2 cellular contexts compared by ENCODE assay signal in the genomic region with DNA sequence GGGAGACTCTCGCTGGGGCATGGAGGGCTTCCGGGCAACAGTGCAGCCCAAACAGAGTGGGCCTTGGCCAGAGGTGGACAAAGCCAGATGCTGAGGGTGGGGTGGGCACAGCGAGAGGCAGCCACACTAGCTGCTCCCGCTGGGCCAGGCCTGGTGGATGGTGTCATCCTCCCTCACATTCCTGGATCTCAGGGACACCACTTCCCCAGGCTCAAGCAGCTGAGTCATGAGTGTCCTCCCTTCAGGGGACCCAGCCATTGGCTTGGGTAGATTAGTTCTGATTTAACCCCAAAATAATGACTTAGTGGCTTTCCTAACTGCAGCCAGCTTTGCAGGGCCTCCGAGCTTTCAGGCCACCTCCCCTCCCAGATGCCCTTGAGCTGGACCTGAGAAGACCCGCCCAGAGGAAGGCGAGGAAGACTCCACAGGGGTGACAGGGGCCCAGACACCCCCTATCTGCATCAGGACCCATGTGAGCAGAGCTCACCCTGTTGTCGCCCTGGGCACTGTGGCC.
TF ChIP-seq lines count a peak whose summit lies in the region.

No MANE protein-coding gene starts in this region.

TF ChIP-seq in A549, 52 proteins besides CTCF, POLR2A, EP300 and RAD21 (continued from another document):
- TF ChIP-seq, protein P1, sequence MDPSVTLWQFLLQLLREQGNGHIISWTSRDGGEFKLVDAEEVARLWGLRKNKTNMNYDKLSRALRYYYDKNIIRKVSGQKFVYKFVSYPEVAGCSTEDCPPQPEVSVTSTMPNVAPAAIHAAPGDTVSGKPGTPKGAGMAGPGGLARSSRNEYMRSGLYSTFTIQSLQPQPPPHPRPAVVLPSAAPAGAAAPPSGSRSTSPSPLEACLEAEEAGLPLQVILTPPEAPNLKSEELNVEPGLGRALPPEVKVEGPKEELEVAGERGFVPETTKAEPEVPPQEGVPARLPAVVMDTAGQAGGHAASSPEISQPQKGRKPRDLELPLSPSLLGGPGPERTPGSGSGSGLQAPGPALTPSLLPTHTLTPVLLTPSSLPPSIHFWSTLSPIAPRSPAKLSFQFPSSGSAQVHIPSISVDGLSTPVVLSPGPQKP (IDR thresholded peaks at IDR 0.05; ENCODE audit: low read depth, low read length): no peak
- TF ChIP-seq HOXB5 (CRISPR knock-in tag; IDR thresholded peaks at IDR 0.05) (no peak), ZC3H11A (IDR thresholded peaks at IDR 0.05) (no peak), BHLHE40 (IDR thresholded peaks at IDR 0.05; ENCODE audit: low read depth, low read length) (no peak), ESRRA (IDR thresholded peaks at IDR 0.05; ENCODE audit: borderline replicate concordance, low read length) (no peak), ZNF302 (CRISPR knock-in tag; IDR thresholded peaks at IDR 0.05) (no peak)
- TF ChIP-seq, protein P2, sequence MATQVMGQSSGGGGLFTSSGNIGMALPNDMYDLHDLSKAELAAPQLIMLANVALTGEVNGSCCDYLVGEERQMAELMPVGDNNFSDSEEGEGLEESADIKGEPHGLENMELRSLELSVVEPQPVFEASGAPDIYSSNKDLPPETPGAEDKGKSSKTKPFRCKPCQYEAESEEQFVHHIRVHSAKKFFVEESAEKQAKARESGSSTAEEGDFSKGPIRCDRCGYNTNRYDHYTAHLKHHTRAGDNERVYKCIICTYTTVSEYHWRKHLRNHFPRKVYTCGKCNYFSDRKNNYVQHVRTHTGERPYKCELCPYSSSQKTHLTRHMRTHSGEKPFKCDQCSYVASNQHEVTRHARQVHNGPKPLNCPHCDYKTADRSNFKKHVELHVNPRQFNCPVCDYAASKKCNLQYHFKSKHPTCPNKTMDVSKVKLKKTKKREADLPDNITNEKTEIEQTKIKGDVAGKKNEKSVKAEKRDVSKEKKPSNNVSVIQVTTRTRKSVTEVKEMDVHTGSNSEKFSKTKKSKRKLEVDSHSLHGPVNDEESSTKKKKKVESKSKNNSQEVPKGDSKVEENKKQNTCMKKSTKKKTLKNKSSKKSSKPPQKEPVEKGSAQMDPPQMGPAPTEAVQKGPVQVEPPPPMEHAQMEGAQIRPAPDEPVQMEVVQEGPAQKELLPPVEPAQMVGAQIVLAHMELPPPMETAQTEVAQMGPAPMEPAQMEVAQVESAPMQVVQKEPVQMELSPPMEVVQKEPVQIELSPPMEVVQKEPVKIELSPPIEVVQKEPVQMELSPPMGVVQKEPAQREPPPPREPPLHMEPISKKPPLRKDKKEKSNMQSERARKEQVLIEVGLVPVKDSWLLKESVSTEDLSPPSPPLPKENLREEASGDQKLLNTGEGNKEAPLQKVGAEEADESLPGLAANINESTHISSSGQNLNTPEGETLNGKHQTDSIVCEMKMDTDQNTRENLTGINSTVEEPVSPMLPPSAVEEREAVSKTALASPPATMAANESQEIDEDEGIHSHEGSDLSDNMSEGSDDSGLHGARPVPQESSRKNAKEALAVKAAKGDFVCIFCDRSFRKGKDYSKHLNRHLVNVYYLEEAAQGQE (IDR thresholded peaks at IDR 0.05): no peak
- TF ChIP-seq, protein P3, sequence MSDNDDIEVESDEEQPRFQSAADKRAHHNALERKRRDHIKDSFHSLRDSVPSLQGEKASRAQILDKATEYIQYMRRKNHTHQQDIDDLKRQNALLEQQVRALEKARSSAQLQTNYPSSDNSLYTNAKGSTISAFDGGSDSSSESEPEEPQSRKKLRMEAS (IDR thresholded peaks at IDR 0.05): no peak

TF ChIP-seq in HCT116, 20 proteins besides CTCF, POLR2A, EP300 and RAD21 (continued from another document):
- TF ChIP-seq, protein P4, sequence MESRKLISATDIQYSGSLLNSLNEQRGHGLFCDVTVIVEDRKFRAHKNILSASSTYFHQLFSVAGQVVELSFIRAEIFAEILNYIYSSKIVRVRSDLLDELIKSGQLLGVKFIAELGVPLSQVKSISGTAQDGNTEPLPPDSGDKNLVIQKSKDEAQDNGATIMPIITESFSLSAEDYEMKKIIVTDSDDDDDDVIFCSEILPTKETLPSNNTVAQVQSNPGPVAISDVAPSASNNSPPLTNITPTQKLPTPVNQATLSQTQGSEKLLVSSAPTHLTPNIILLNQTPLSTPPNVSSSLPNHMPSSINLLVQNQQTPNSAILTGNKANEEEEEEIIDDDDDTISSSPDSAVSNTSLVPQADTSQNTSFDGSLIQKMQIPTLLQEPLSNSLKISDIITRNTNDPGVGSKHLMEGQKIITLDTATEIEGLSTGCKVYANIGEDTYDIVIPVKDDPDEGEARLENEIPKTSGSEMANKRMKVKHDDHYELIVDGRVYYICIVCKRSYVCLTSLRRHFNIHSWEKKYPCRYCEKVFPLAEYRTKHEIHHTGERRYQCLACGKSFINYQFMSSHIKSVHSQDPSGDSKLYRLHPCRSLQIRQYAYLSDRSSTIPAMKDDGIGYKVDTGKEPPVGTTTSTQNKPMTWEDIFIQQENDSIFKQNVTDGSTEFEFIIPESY (IDR thresholded peaks at IDR 0.05; ENCODE audit: extremely low read depth, insufficient replicate concordance, low read length): no peak
- TF ChIP-seq CEBPB (IDR thresholded peaks at IDR 0.05; ENCODE audit: low read depth): no peak
- TF ChIP-seq ELF1 (IDR thresholded peaks at IDR 0.05; ENCODE audit: borderline replicate concordance, low read depth): no peak
- TF ChIP-seq SIN3A (IDR thresholded peaks at IDR 0.05; ENCODE audit: low read depth): no peak
- no peak for TF ChIP-seq ZNF274 (IDR thresholded peaks at IDR 0.05; ENCODE audit: low read depth, low read length)
- TF ChIP-seq YY1 (IDR thresholded peaks at IDR 0.05; ENCODE audit: extremely low read depth, insufficient replicate concordance, low read depth, low read length): no peak
